11 cellular contexts compared by ENCODE assay signal in the genomic region with DNA sequence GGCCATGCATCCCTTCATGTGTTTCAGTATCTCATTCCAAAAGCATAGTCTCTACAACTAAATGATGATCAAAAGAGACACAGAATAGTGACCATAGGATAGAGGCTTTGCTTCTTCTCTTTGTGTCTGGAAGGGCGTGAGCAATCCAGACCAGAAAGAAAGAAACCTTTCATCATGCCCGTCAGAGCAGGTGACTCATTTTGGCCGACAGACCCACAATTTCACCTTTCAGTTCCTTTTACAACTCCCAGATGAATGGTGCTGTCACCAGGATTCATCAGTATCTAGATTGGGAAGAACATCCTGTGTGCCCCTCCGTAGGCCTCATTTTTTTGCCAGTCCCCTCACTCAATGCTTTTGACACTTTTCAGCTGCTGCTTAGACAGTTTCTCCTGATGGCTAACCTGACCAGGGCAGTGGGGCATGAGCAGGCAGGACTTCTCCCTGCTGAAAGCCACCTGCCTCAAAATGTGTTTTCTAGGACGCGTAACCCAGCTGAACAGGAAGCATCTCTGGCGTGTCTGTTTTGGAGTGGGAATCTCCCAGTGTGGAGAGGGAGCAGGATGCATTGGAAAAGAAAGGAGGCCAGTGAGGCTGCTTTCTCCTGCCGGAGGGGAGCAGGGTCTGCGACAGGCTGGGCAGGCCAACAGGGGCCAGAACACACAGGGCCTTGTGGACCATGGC. TPM values are rescaled to one million over a fixed set of nuclear protein-coding genes. Genes with fewer than 3 reads are reported as not detected.
A peak's percentile ranks its signal among the peaks of the same experiment; 100 is the strongest.
DNase-seq lines count a peak whose midpoint lies in the region; ATAC-seq and TF ChIP-seq lines count a peak whose summit lies in the region.
"Had no signal": no experiment of that assay in that cellular context is flagged by ENCODE, and none has a peak within 500 bp of the region (broad histone marks: within the 10 kb centered on the region; RNA-seq: fewer than 3 reads in every experiment).

No MANE protein-coding gene starts in this region.

- no peaks in the 10 kb centered on the region for H3K36me3 Mint-ChIP-seq in activated T-cell treated with anti-CD3 and anti-CD28 coated beads, Interleukin-2, amount 50 U/mL, for 24 hours (ENCODE audit: low read depth)

- no peaks in the 10 kb centered on the region for H3K9me3 Mint-ChIP-seq in activated T-cell treated with anti-CD3 and anti-CD28 coated beads, Interleukin-2, amount 50 U/mL, for 24 hours

- ATAC-seq in GM18858 (IDR thresholded peaks at IDR 0.05; ENCODE audit: unreplicated experiment) (peak; percentile 91), HG02610 (IDR thresholded peaks at IDR 0.05; ENCODE audit: unreplicated experiment) (peak; percentile 84)

- no peak overlapping the region for H3K4me3 ChIP-seq in kidney epithelial cell (ENCODE audit: low read depth, low read length)

- H3K4me1 Mint-ChIP-seq in activated T-cell treated with anti-CD3 and anti-CD28 coated beads, Interleukin-2, amount 50 U/mL, for 24 hours (ENCODE audit: low read depth): no peaks in the 10 kb centered on the region

- TF ChIP-seq CTCF in kidney epithelial cell (IDR thresholded peaks at IDR 0.05; ENCODE audit: insufficient read depth, low read length, poor library complexity, severe bottlenecking): no peak

- H3K4me3 Mint-ChIP-seq in activated T-cell treated with anti-CD3 and anti-CD28 coated beads, Interleukin-2, amount 50 U/mL, for 24 hours: no peak overlapping the region

- H3K27ac Mint-ChIP-seq in activated T-cell treated with anti-CD3 and anti-CD28 coated beads, Interleukin-2, amount 50 U/mL, for 24 hours: no peak overlapping the region

- no peaks in the 10 kb centered on the region for H3K36me3 ChIP-seq in kidney epithelial cell (ENCODE audit: control insufficient read depth, insufficient read depth, low read length)

- H3K27me3 Mint-ChIP-seq in activated T-cell treated with anti-CD3 and anti-CD28 coated beads, Interleukin-2, amount 50 U/mL, for 24 hours: no peaks in the 10 kb centered on the region

- H3K27me3 ChIP-seq in kidney epithelial cell (ENCODE audit: control insufficient read depth, insufficient read depth, low read length): no peaks in the 10 kb centered on the region

- DNase-seq in NCI-H226: peak; percentile 63
- DNase-seq in kidney epithelial cell (ENCODE audit: low read depth): peak; percentile 73
- DNase-seq in activated effector memory CD4-positive, alpha-beta T cell treated with anti-CD3 and anti-CD28 coated beads, Interleukin-2, amount 50 U/mL, for 16 hours: no peak
- no peak for DNase-seq in dedifferentiated amniotic fluid mesenchymal stem cell (ENCODE audit: extremely low spot score)
- DNase-seq in activated T-cell treated with anti-CD3 and anti-CD28 coated beads, Interleukin-2, amount 50 U/mL, for 24 hours: no peak
- no peak for DNase-seq in OCI-M2 (lab: John Stamatoyannopoulos, UW; ENCODE audit: unreplicated experiment)
- DNase-seq: activated naive CD4-positive, alpha-beta T cell treated with anti-CD3 and anti-CD28 coated beads, Interleukin-2, amount 50 U/mL, for 16 hours; DND-41; head of caudate nucleus had no signal

RNA-seq across cellular contexts. Expression of a gene that starts 21.2 kb away (rescaled TPM):
- 32.1 and 35.2 TPM in 2 replicates for total RNA-seq in kidney epithelial cell

Comparison
In these comparisons a context has a peak if more than half of its experiments do, and no peak if none do; other contexts are left out.
1. DNase-seq: peak in NCI-H226 (single experiment) and kidney epithelial cell (single experiment); none in activated effector memory CD4-positive, alpha-beta T cell treated with anti-CD3 and anti-CD28 coated beads, Interleukin-2, amount 50 U/mL, for 16 hours (single experiment), dedifferentiated amniotic fluid mesenchymal stem cell (single experiment), activated T-cell treated with anti-CD3 and anti-CD28 coated beads, Interleukin-2, amount 50 U/mL, for 24 hours (single experiment) and OCI-M2 (single experiment).